Comparison of ENCODE assay signal across 31 cellular contexts in genomic region chr7:138656952-138657351, GRCh38. TPM values are rescaled to one million over a fixed set of nuclear protein-coding genes. Genes with fewer than 3 reads are reported as not detected.
"Had no signal": no experiment of that assay in that cellular context is flagged by ENCODE, and none has a peak within 500 bp of the region (broad histone marks: within the 10 kb centered on the region; RNA-seq: fewer than 3 reads in every experiment).

No MANE protein-coding gene starts in this region.

- H3K9me3 ChIP-seq: colonic mucosa, gastrocnemius medialis had no signal

- H3K27ac ChIP-seq: colonic mucosa, epithelial cell of prostate, esophagus squamous epithelium, gastrocnemius medialis, heart right ventricle, left lung, lower lobe of right lung had no signal

- H3K27me3 Mint-ChIP-seq: dendritic cell treated with granulocyte-macrophage colony-stimulating factor and Interleukin-4, amounts not matched to agents 40 ng/mL and 50 ng/mL, for 4 days had no signal

- H3K27ac Mint-ChIP-seq: dendritic cell treated with granulocyte-macrophage colony-stimulating factor and Interleukin-4, amounts not matched to agents 40 ng/mL and 50 ng/mL, for 4 days; effector memory CD8-positive, alpha-beta T cell; endodermal cell had no signal

- H3K4me3 Mint-ChIP-seq: dendritic cell treated with granulocyte-macrophage colony-stimulating factor and Interleukin-4, amounts not matched to agents 40 ng/mL and 50 ng/mL, for 4 days; effector memory CD8-positive, alpha-beta T cell; endodermal cell had no signal

- H3K4me1 Mint-ChIP-seq: endodermal cell had no signal

- FAIRE-seq: endometrium, islet of Langerhans, keratinocyte had no signal

- H3K36me3 ChIP-seq: colonic mucosa, esophagus squamous epithelium, gastrocnemius medialis, heart right ventricle, left lung, lower lobe of right lung had no signal

- H3K27me3 ChIP-seq: colonic mucosa, gastrocnemius medialis, left lung had no signal

- ATAC-seq: effector memory CD8-positive, alpha-beta T cell; esophagus mucosa; gastrocnemius medialis; heart right ventricle; left cardiac atrium; left lung; left ventricle myocardium superior; lower lobe of right lung had no signal

- DNase-seq: colonic mucosa; cortex of kidney; effector CD8-positive, alpha-beta T cell; effector memory CD8-positive, alpha-beta T cell; endodermal cell; erythroblast; esophagus squamous epithelium; foreskin fibroblast; foreskin melanocyte; gastrocnemius medialis; glutamatergic neuron; head of caudate nucleus; heart right ventricle; hippocampal formation; left cardiac atrium; left lung; left ventricle myocardium superior; lower lobe of right lung; mesenchymal stem cell; midbrain had no signal

- H3K9me3 Mint-ChIP-seq: dendritic cell treated with granulocyte-macrophage colony-stimulating factor and Interleukin-4, amounts not matched to agents 40 ng/mL and 50 ng/mL, for 4 days; effector memory CD8-positive, alpha-beta T cell had no signal

- H3K4me3 ChIP-seq: colonic mucosa, esophagus squamous epithelium, gastrocnemius medialis, heart right ventricle, left lung, lower lobe of right lung had no signal

- H3K4me1 ChIP-seq: colonic mucosa, esophagus squamous epithelium, gastrocnemius medialis, heart right ventricle, left lung, lower lobe of right lung had no signal

RNA-seq across cellular contexts. Expression of gene SVOPL, which starts 44.2 kb away (rescaled TPM):
- total RNA-seq: dermis microvascular lymphatic vessel endothelial cell, esophagus mucosa, gastrocnemius medialis, glomerular endothelial cell, heart right ventricle, kidney epithelial cell, left cardiac atrium, left ventricle myocardium superior, lung microvascular endothelial cell, mucosa of gallbladder had no signal
- polyA plus RNA-seq: heart right ventricle, keratinocyte had no signal
